Comparison of ENCODE assay signal across 8 cellular contexts in genomic region chr10:83871486-83872081, GRCh38.
DNase-seq lines count a peak whose midpoint lies in the region; ATAC-seq and TF ChIP-seq lines count a peak whose summit lies in the region.

No MANE protein-coding gene starts in this region.

- intact Hi-C loops in CD4-positive, alpha-beta T cell (cut with DNase I, micrococcal nuclease) = no loop called here
- intact Hi-C loops in activated CD4-positive, alpha-beta T cell treated with anti-CD3 and anti-CD28 coated beads, Interleukin-2, amount 10 ng/mL, durations not matched to agents 24 days and 14 days (cut with micrococcal nuclease) = no loop called here
- intact Hi-C loops in dorsolateral prefrontal cortex (cut with DNase I) = no loop called here

- TF ChIP-seq CTCF in CD4-positive, alpha-beta T cell (IDR thresholded peaks at IDR 0.05) = peak; percentile 87
- peak; percentile 80 to 99 (median 94) for TF ChIP-seq CTCF in dorsolateral prefrontal cortex (IDR thresholded peaks at IDR 0.05 in 54 of 56, conservative IDR thresholded peaks at IDR 0.05 in 2 of 56; ENCODE audit: low read depth in 1 of 56, partially characterized antibody in 56 of 56)

- no peak overlapping the region for H3K27ac Mint-ChIP-seq in CD4-positive, alpha-beta T cell
- no peak overlapping the region for H3K27ac Mint-ChIP-seq in activated CD4-positive, alpha-beta T cell treated with anti-CD3 and anti-CD28 coated beads, Interleukin-2, amount 10 ng/mL, durations not matched to agents 24 days and 14 days

- H3K27me3 Mint-ChIP-seq in CD4-positive, alpha-beta T cell = no peaks in the 10 kb centered on the region
- H3K27me3 Mint-ChIP-seq in activated CD4-positive, alpha-beta T cell treated with anti-CD3 and anti-CD28 coated beads, Interleukin-2, amount 10 ng/mL, durations not matched to agents 24 days and 14 days = no peaks in the 10 kb centered on the region

- ATAC-seq in CD4-positive, alpha-beta T cell (ENCODE audit: poor library complexity) = peak; percentile 55
- ATAC-seq in HG03175 (IDR thresholded peaks at IDR 0.05; ENCODE audit: unreplicated experiment) = peak; percentile 97

- no peaks in the 10 kb centered on the region for H3K36me3 Mint-ChIP-seq in CD4-positive, alpha-beta T cell (ENCODE audit: low read depth)
- H3K36me3 Mint-ChIP-seq in activated CD4-positive, alpha-beta T cell treated with anti-CD3 and anti-CD28 coated beads, Interleukin-2, amount 10 ng/mL, durations not matched to agents 24 days and 14 days (ENCODE audit: low read depth) = no peaks in the 10 kb centered on the region

- no peak overlapping the region for H3K4me3 Mint-ChIP-seq in CD4-positive, alpha-beta T cell
- H3K4me3 Mint-ChIP-seq in activated CD4-positive, alpha-beta T cell treated with anti-CD3 and anti-CD28 coated beads, Interleukin-2, amount 10 ng/mL, durations not matched to agents 24 days and 14 days = no peak overlapping the region

- CTCF ChIA-PET in CD4-positive, alpha-beta T cell (lab: Charles Lee) = interaction anchor here (0.6 to 1.5 kb wide), 6 partner anchors 15 to 106 kb away, joined by 3 to 5 read pairs (median 3); no protein-coding TSS in a partner anchor

- no peaks in the 10 kb centered on the region for H3K27me3 ChIP-seq in CD4-positive, alpha-beta T cell (ENCODE audit: control insufficient read depth, insufficient read depth, low read length)
- no peaks in the 10 kb centered on the region for H3K27me3 ChIP-seq in dorsolateral prefrontal cortex

- no peaks in the 10 kb centered on the region for H3K4me1 Mint-ChIP-seq in CD4-positive, alpha-beta T cell (ENCODE audit: low read depth)
- H3K4me1 Mint-ChIP-seq in activated CD4-positive, alpha-beta T cell treated with anti-CD3 and anti-CD28 coated beads, Interleukin-2, amount 10 ng/mL, durations not matched to agents 24 days and 14 days = no peaks in the 10 kb centered on the region

- no peaks in the 10 kb centered on the region for H3K9me3 ChIP-seq in CD4-positive, alpha-beta T cell (ENCODE audit: control insufficient read depth, low read length)

- H3K4me3 ChIP-seq in dorsolateral prefrontal cortex = peak overlapping the region in 1 of 59 donors; percentile 13

- POLR2A ChIA-PET in CD4-positive, alpha-beta T cell (lab: Charles Lee) = interaction anchor here (0.5 kb wide), 1 partner anchor 1472 kb away, joined by 4 read pairs; no protein-coding TSS in a partner anchor

- no peak overlapping the region for H3K27ac ChIP-seq in CD4-positive, alpha-beta T cell (ENCODE audit: low read depth, low read length)
- peak overlapping the region in 9 of 59 donors; percentile 15 to 67 (median 40) for H3K27ac ChIP-seq in dorsolateral prefrontal cortex

- DNase-seq in CD4-positive, alpha-beta T cell = peak in 9 of 10 experiments; percentile 11 to 44 (median 29)
- peak; percentile 44 for DNase-seq in GM19238 (ENCODE audit: insufficient read length, low spot score)
- DNase-seq in NCI-H460 (ENCODE audit: extremely low read depth, low read depth) = peak; percentile 85
- DNase-seq in activated CD4-positive, alpha-beta T cell treated with anti-CD3 and anti-CD28 coated beads, Interleukin-2, amount 10 ng/mL, durations not matched to agents 24 days and 14 days = peak; percentile 88
- DNase-seq in dorsolateral prefrontal cortex = peak; percentile 47 to 86 (median 70)
- peak; percentile 86 for DNase-seq in medulla oblongata (ENCODE audit: extremely low spot score)
- peak; percentile 27 to 38 for DNase-seq in stimulated activated CD8-positive, alpha-beta memory T cell treated with anti-CD3 and anti-CD28 coated beads, Interleukin-15, amount 100 ng/mL, for 48 hours (ENCODE audit: low read depth in 2 of 2)

- no peaks in the 10 kb centered on the region for H3K9me3 Mint-ChIP-seq in CD4-positive, alpha-beta T cell
- H3K9me3 Mint-ChIP-seq in activated CD4-positive, alpha-beta T cell treated with anti-CD3 and anti-CD28 coated beads, Interleukin-2, amount 10 ng/mL, durations not matched to agents 24 days and 14 days = no peaks in the 10 kb centered on the region

Comparison
In these comparisons a context has a peak if more than half of its experiments do, and no peak if none do; other contexts are left out.
1. DNase-seq: peak in every context shown above with its lines; median percentile 88 in activated CD4-positive, alpha-beta T cell treated with anti-CD3 and anti-CD28 coated beads, Interleukin-2, amount 10 ng/mL, durations not matched to agents 24 days and 14 days; 86 in medulla oblongata; 85 in NCI-H460; 70 in dorsolateral prefrontal cortex; 44 in GM19238; 32 in stimulated activated CD8-positive, alpha-beta memory T cell treated with anti-CD3 and anti-CD28 coated beads, Interleukin-15, amount 100 ng/mL, for 48 hours; 29 in CD4-positive, alpha-beta T cell.